9 cellular contexts compared by ENCODE assay signal in the genomic region with DNA sequence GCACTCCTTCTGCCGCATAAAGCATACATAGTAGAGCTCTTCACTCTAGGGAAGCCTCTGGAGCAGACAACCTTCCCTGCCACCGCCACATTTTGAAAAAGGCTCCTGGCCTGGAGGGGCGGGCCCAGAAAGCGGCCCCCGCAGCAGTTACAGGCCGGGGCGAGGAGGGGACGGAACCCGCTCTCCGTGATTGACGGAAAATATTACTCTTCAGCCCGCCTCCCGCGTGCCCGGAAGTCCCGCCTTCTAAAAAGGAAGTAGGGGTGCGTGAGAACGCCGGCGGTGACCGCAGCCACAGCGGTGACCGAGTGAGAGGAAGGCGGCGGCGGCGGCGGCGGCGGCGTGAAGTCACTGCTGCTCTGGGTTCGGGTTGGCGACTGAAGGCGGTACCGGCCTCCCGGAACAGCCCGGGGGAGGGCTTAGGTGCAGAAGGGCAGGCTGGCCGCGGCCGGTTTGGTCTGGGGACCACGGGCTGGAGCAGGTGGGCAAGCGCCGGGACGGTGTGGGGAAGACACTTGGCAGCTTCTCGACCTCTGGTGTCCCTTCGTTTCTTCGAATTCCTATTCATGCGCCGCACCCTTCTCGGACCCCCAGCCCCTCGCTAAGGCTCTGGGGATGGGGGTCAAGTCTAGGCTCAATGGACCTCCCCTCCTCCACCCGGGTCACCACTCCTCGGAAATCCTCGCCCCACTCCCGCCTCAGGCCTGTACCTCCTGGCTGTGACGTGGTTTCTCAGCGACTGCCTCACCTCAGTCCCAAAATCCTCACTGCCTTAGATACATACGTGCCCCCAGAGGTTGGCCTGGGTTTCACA. TPM values are rescaled to one million over a fixed set of nuclear protein-coding genes. Genes with fewer than 3 reads are reported as not detected.
DNase-seq lines count a peak whose midpoint lies in the region; ATAC-seq, FAIRE-seq and TF ChIP-seq lines count a peak whose summit lies in the region.
"Had no signal": no experiment of that assay in that cellular context is flagged by ENCODE, and none has a peak within 500 bp of the region (broad histone marks: within the 10 kb centered on the region; RNA-seq: fewer than 3 reads in every experiment).

A gene (plus strand): TSS at position 295 of the 814 bp plus-strand sequence. CDS start 729 bp downstream, outside the sequence.

- POLR2A ChIA-PET in WTC11 (lab: Charles Lee): no interaction called here

- H3K27ac Mint-ChIP-seq in WTC11 (peak within 1 kb of the TSS; percentile 63), immature natural killer cell (peak within 1 kb of the TSS; percentile 90 to 99 (median 95))

- H3K27me3 Mint-ChIP-seq in WTC11 (ENCODE audit: low read depth) (no peaks in the 10 kb centered on the region), immature natural killer cell (ENCODE audit: low read depth in 3 of 3) (peaks cover 7 to 14% (median 10%) of the 10 kb centered on the region in 3 donors)

- peak; percentile 78 for ATAC-seq in GM18870 (IDR thresholded peaks at IDR 0.05; ENCODE audit: unreplicated experiment)
- peak; percentile 93 for ATAC-seq in HG03108 (IDR thresholded peaks at IDR 0.05; ENCODE audit: unreplicated experiment)
- ATAC-seq in WTC11: peak; percentile 94

- H3K4me1 ChIP-seq in spleen: peaks cover 4 to 41% (median 28%) of the 10 kb centered on the region in 6 donors

- H3K4me3 Mint-ChIP-seq in WTC11 (no peak within 1 kb of the TSS; the same call in 1 of the 2 replicates), immature natural killer cell (no peak within 1 kb of the TSS)

- H3K27ac ChIP-seq in spleen: peak within 1 kb of the TSS; percentile 61 to 93 (median 88)

- FAIRE-seq in bronchial epithelial cell (lab: Jason Lieb, UNC): no peak
- FAIRE-seq: endometrium had no signal

- intact Hi-C loops in spleen (cut with DNase I; ENCODE audit: low total_unique reads): no loop called here

- CTCF ChIA-PET in WTC11 (lab: Charles Lee): interaction anchor here (1.0 kb wide), 1 partner anchor 258 kb away, joined by 3 read pairs; no protein-coding TSS in a partner anchor

- DNase-seq in AG08396 (ENCODE audit: low spot score): peak; percentile 84
- DNase-seq in NCI-H226: peak; percentile 75
- DNase-seq in WTC11 (ENCODE audit: low spot score): peak; percentile 78
- DNase-seq in bronchial epithelial cell (ENCODE audit: low read depth): peak; percentile 70
- peak; percentile 87 for DNase-seq in immature natural killer cell
- peak; percentile 94 for DNase-seq in spleen

- peak in 2 of 3 donors; percentile 53 to 58 for TF ChIP-seq POLR2A in spleen (IDR thresholded peaks at IDR 0.05)

- peak within 1 kb of the TSS; percentile 88 for H3K4me3 ChIP-seq in bronchial epithelial cell (ENCODE audit: low read depth, low read length)
- peak within 1 kb of the TSS; percentile 28 to 80 (median 52) for H3K4me3 ChIP-seq in spleen

- no peaks in the 10 kb centered on the region for H3K27me3 ChIP-seq in bronchial epithelial cell (ENCODE audit: control insufficient read depth, insufficient read depth, low read length)
- H3K27me3 ChIP-seq in spleen (replicated peaks in 1 of 7): no peaks in the 10 kb centered on the region

- H3K4me1 Mint-ChIP-seq in WTC11 (peaks cover 6% of the 10 kb centered on the region; the same call in 1 of the 2 replicates), immature natural killer cell (peaks cover 23 to 25% of the 10 kb centered on the region in 2 donors)

- H3K9me3 ChIP-seq in spleen: no peaks in the 10 kb centered on the region

- H3K36me3 Mint-ChIP-seq in WTC11: peaks cover 19% of the 10 kb centered on the region
- no peaks in the 10 kb centered on the region for H3K36me3 Mint-ChIP-seq in immature natural killer cell

- no peaks in the 10 kb centered on the region for H3K9me3 Mint-ChIP-seq in WTC11
- H3K9me3 Mint-ChIP-seq in immature natural killer cell: no peaks in the 10 kb centered on the region

- WGBS in spleen, 5 donors: 0 to 44% (median 1%) methylated on average over 39 to 58 of the region's 58 CpGs

- TF ChIP-seq CTCF in WTC11 (IDR thresholded peaks at IDR 0.05): no peak
- TF ChIP-seq CTCF in bronchial epithelial cell (IDR thresholded peaks at IDR 0.05; ENCODE audit: insufficient read depth, low read length, severe bottlenecking): no peak
- no peak for TF ChIP-seq CTCF in spleen (IDR thresholded peaks at IDR 0.05 in 8 of 11, conservative IDR thresholded peaks at IDR 0.05 in 3 of 11)

- H3K36me3 ChIP-seq in bronchial epithelial cell (ENCODE audit: control insufficient read depth, insufficient read depth, low read length): peaks cover 6% of the 10 kb centered on the region
- H3K36me3 ChIP-seq in spleen: peaks cover 0 to 25% (median 12%) of the 10 kb centered on the region in 6 donors

TF ChIP-seq in WTC11, 78 proteins besides CTCF, POLR2A, EP300 and RAD21:
- TF ChIP-seq FOXK1 (CRISPR knock-in tag; IDR thresholded peaks at IDR 0.05): peak; percentile 50; the same call in 1 of the 2 replicates
- TF ChIP-seq GABPB1 (CRISPR knock-in tag; IDR thresholded peaks at IDR 0.05): 0 out of 2 replicates have a peak, but pooled peaks have one; percentile 17
- TF ChIP-seq SP1 (CRISPR knock-in tag; conservative IDR thresholded peaks at IDR 0.05): peak; percentile 57; the same call in 1 of the 2 replicates
- no peak for TF ChIP-seq NR1H2 (CRISPR knock-in tag; IDR thresholded peaks at IDR 0.05)
- TF ChIP-seq, protein P1, sequence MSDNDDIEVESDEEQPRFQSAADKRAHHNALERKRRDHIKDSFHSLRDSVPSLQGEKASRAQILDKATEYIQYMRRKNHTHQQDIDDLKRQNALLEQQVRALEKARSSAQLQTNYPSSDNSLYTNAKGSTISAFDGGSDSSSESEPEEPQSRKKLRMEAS (CRISPR knock-in tag; IDR thresholded peaks at IDR 0.05): no peak
- TF ChIP-seq ZNF232 (CRISPR knock-in tag; IDR thresholded peaks at IDR 0.05): no peak
- 0 out of 2 replicates have a peak, but pooled peaks have one; percentile 46 for TF ChIP-seq NFE2L1 (CRISPR knock-in tag; IDR thresholded peaks at IDR 0.05)
- peak; percentile 76; the same call in 1 of the 2 replicates for TF ChIP-seq FOXP1 (CRISPR knock-in tag; IDR thresholded peaks at IDR 0.05; ENCODE audit: borderline replicate concordance)

RNA-seq across cellular contexts. Expression of the gene that starts here (rescaled TPM):
- 25.6 to 28.0 TPM (median 26.1 TPM) in 3 replicates for total RNA-seq in WTC11 (2021)
- total RNA-seq in bronchial epithelial cell: 25.0 and 25.3 TPM in 2 replicates
- 10 to 100 TPM; 23.7 to 26.4 (median 24.1) TPM for polyA plus RNA-seq in immature natural killer cell
- 10 to 100 TPM; 12.1 to 23.5 (median 19.5) TPM for total RNA-seq in spleen
- 10 to 100 TPM in 2 of 3 donors, 1 to 10 TPM in 1; 8.9 to 21.7 (median 14.0) TPM for polyA plus RNA-seq in spleen

Comparison
In these comparisons a context has a peak if more than half of its experiments do, and no peak if none do; other contexts are left out.
1. Peak in every context shown above with its lines: DNase-seq, ATAC-seq, H3K4me3 ChIP-seq and H3K27ac ChIP-seq.